Comparison of ENCODE assay signal across 9 cellular contexts in genomic region chr3:112358311-112358780, GRCh38. TPM values are rescaled to one million over a fixed set of nuclear protein-coding genes. Genes with fewer than 3 reads are reported as not detected.
DNase-seq lines count a peak whose midpoint lies in the region; ATAC-seq and TF ChIP-seq lines count a peak whose summit lies in the region.
"Had no signal": no experiment of that assay in that cellular context is flagged by ENCODE, and none has a peak within 500 bp of the region (broad histone marks: within the 10 kb centered on the region; RNA-seq: fewer than 3 reads in every experiment).

No MANE protein-coding gene starts in this region.

- no peaks in the 10 kb centered on the region for H3K27me3 ChIP-seq in trophoblast cell (ENCODE audit: insufficient read depth, low read length)
- H3K27me3 ChIP-seq: body of pancreas had no signal

- H2BK5ac ChIP-seq in trophoblast cell (ENCODE audit: low read depth, low read length, poor library complexity), result no peak overlapping the region

- no peak overlapping the region for H2AK5ac ChIP-seq in trophoblast cell (ENCODE audit: low read length)

- H3K23ac ChIP-seq in trophoblast cell (ENCODE audit: low read length), result no peak overlapping the region

- no peak overlapping the region for H4K91ac ChIP-seq in trophoblast cell (ENCODE audit: low read depth, low read length)

- H3K4ac ChIP-seq in trophoblast cell (ENCODE audit: low read depth, low read length), result no peak overlapping the region

- no peak overlapping the region for H4K8ac ChIP-seq in trophoblast cell (ENCODE audit: low read depth, low read length)

- in situ Hi-C loops in KBM-7 (cut with MboI; ENCODE audit: low pct_unique_long_range_greater_than_20kb, low sequenced_read_pairs), result no loop called here

- peaks cover 2% of the 10 kb centered on the region for H3K79me1 ChIP-seq in trophoblast cell (ENCODE audit: low read length)

- peak overlapping the region; percentile 1 for H3K4me3 ChIP-seq in GM12865 (ENCODE audit: low read depth, low read length)
- H3K4me3 ChIP-seq in trophoblast cell (ENCODE audit: low read depth, low read length), result no peak overlapping the region
- H3K4me3 ChIP-seq: body of pancreas had no signal

- DNase-seq in GM12865 (ENCODE audit: low read depth) (peak; percentile 28), KBM-7 (peak; percentile 19), trophoblast cell (peak; percentile 46 to 57), putamen (ENCODE audit: low spot score) (no peak), NCI-H1048 (lab: John Stamatoyannopoulos, UW) (no peak), NCI-H524 (lab: John Stamatoyannopoulos, UW) (no peak)
- DNase-seq in central memory CD4-positive, alpha-beta T cell, result peak; percentile 20
- DNase-seq: body of pancreas had no signal

- H3K36me3 ChIP-seq in trophoblast cell (ENCODE audit: control insufficient read depth in 1 of 2, insufficient read depth in 2 of 2, low read length in 2 of 2), result no peaks in the 10 kb centered on the region

- H2AFZ ChIP-seq in trophoblast cell (ENCODE audit: insufficient read depth, low read length, poor library complexity), result no peak overlapping the region

- no peaks in the 10 kb centered on the region for H3K9me3 ChIP-seq in trophoblast cell (ENCODE audit: insufficient read depth, low read depth, low read length)
- H3K9me3 ChIP-seq: body of pancreas had no signal

- no peak for TF ChIP-seq CTCF in GM12865 (IDR thresholded peaks at IDR 0.05; ENCODE audit: insufficient read depth, low read depth, low read length, missing control alignments)

- H3K9ac ChIP-seq in trophoblast cell (ENCODE audit: low read length), result no peak overlapping the region

- no peak for ATAC-seq in HG03175 (IDR thresholded peaks at IDR 0.05; ENCODE audit: unreplicated experiment)
- ATAC-seq: body of pancreas had no signal

- no peaks in the 10 kb centered on the region for H3K79me2 ChIP-seq in trophoblast cell (ENCODE audit: control insufficient read depth, insufficient read depth, low read length, poor library complexity)

- no peak overlapping the region for H3K4me2 ChIP-seq in trophoblast cell (ENCODE audit: low read length)

- H4K12ac ChIP-seq in trophoblast cell (ENCODE audit: low read depth, low read length), result no peak overlapping the region

- H3K14ac ChIP-seq in trophoblast cell (ENCODE audit: low read length), result no peak overlapping the region

- H3K18ac ChIP-seq in trophoblast cell (ENCODE audit: low read length), result no peak overlapping the region

- no peaks in the 10 kb centered on the region for H3K4me1 ChIP-seq in trophoblast cell (ENCODE audit: control insufficient read depth in 1 of 2, insufficient read depth in 2 of 2, low read length in 2 of 2)
- H3K4me1 ChIP-seq: body of pancreas had no signal

- WGBS in trophoblast cell (ENCODE audit: extremely low coverage, insufficient coverage, insufficient read length), result no CpG with 5 or more reads among the region's 6 CpGs

- no peak overlapping the region for H2BK12ac ChIP-seq in trophoblast cell (ENCODE audit: low read length)

- H3K27ac ChIP-seq in trophoblast cell (ENCODE audit: low read depth, low read length), result no peak overlapping the region

- H2BK120ac ChIP-seq in trophoblast cell (ENCODE audit: insufficient read depth, low read length, poor library complexity), result peak overlapping the region; percentile 31

RNA-seq across cellular contexts. Expression of gene CD200, which starts 25.4 kb away (rescaled TPM):
- polyA plus RNA-seq in trophoblast cell (2013), result 7.8 TPM in 2 replicates

Comparison
In these comparisons a context has a peak if more than half of its experiments do, and no peak if none do; other contexts are left out.
1. DNase-seq: peak in GM12865 (single experiment), KBM-7 (single experiment), central memory CD4-positive, alpha-beta T cell (single experiment) and trophoblast cell (2 of 2); none in putamen (single experiment), NCI-H1048 (single experiment) and NCI-H524 (0 of 2).